ENCODE assay signal across 7 cellular contexts in genomic region chr12:1593232-1594044, GRCh38. TPM values are rescaled to one million over a fixed set of nuclear protein-coding genes. Genes with fewer than 3 reads are reported as not detected.
DNase-seq lines count a peak whose midpoint lies in the region; ATAC-seq and TF ChIP-seq lines count a peak whose summit lies in the region.

No MANE protein-coding gene starts in this region.

- H3K9me3 Mint-ChIP-seq in naive thymus-derived CD8-positive, alpha-beta T cell: no peaks in the 10 kb centered on the region

- H3K27ac Mint-ChIP-seq in naive thymus-derived CD8-positive, alpha-beta T cell: peak overlapping the region; percentile 66 to 97 (median 94)

- H3K4me1 ChIP-seq in tibial artery: peaks cover 0 to 58% (median 29%) of the 10 kb centered on the region in 4 donors

- DNase-seq in NCI-H2171 (lab: John Stamatoyannopoulos, UW): peak; percentile 84
- peak; percentile 23 for DNase-seq in activated T-cell treated with anti-CD3 and anti-CD28 coated beads for 24 hours (ENCODE audit: low read depth)
- no peak for DNase-seq in epithelial cell of proximal tubule (ENCODE audit: low read depth)
- peak; percentile 44 to 80 (median 60) for DNase-seq in naive thymus-derived CD8-positive, alpha-beta T cell
- peak in 1 of 2 donors; percentile 76 for DNase-seq in tibial artery

- POLR2A ChIA-PET in naive thymus-derived CD8-positive, alpha-beta T cell (lab: Charles Lee): interaction anchor here (0.8 to 3.6 kb wide), 13 partner anchors 9 to 842 kb away, joined by 3 to 62 read pairs (median 6); partner anchors contain the start of genes RAD52 and WNK1

- H3K27me3 ChIP-seq in tibial artery: no peaks in the 10 kb centered on the region

- intact Hi-C loops in tibial artery (cut with DNase I; ENCODE audit: low total_unique reads): loop anchor here (10.0 kb wide), 2 partner anchors 599 to 1029 kb away; partner anchors contain the start of gene ERC1

- H3K27me3 Mint-ChIP-seq in naive thymus-derived CD8-positive, alpha-beta T cell: no peaks in the 10 kb centered on the region

- H3K36me3 Mint-ChIP-seq in naive thymus-derived CD8-positive, alpha-beta T cell: peaks cover 0 to 16% (median 0%) of the 10 kb centered on the region in 3 donors

- no peaks in the 10 kb centered on the region for H3K36me3 ChIP-seq in tibial artery

- no peak for TF ChIP-seq CTCF in epithelial cell of proximal tubule (conservative IDR thresholded peaks at IDR 0.05; ENCODE audit: low read depth, low read length)
- TF ChIP-seq CTCF in tibial artery (IDR thresholded peaks at IDR 0.05): no peak

- H3K27ac ChIP-seq in tibial artery: peak overlapping the region; percentile 89 to 93

- peaks cover 34 to 63% (median 60%) of the 10 kb centered on the region in 4 donors for H3K4me1 Mint-ChIP-seq in naive thymus-derived CD8-positive, alpha-beta T cell

- no peaks in the 10 kb centered on the region for H3K9me3 ChIP-seq in tibial artery

- ATAC-seq in GM18517 (IDR thresholded peaks at IDR 0.05; ENCODE audit: unreplicated experiment) (peak; percentile 23), HG02763 (IDR thresholded peaks at IDR 0.05; ENCODE audit: unreplicated experiment) (peak; percentile 24)
- peak; percentile 42 to 46 for ATAC-seq in naive thymus-derived CD8-positive, alpha-beta T cell

- peak overlapping the region; percentile 87 to 97 (median 95) for H3K4me3 Mint-ChIP-seq in naive thymus-derived CD8-positive, alpha-beta T cell

- H3K4me3 ChIP-seq in epithelial cell of proximal tubule (ENCODE audit: low read depth, low read length): peak overlapping the region; percentile 76
- H3K4me3 ChIP-seq in tibial artery: peak overlapping the region; percentile 84 to 96

RNA-seq across cellular contexts. Expression of gene FBXL14, which starts 0.9 kb away (rescaled TPM):
- 5.5 and 10.6 TPM in 2 replicates for total RNA-seq in epithelial cell of proximal tubule
- 10 to 100 TPM; 36.5 to 38.8 TPM for total RNA-seq in naive thymus-derived CD8-positive, alpha-beta T cell
- 10 to 100 TPM; 12.1 to 24.5 (median 16.6) TPM for polyA plus RNA-seq in naive thymus-derived CD8-positive, alpha-beta T cell

RNA-seq across cellular contexts. Expression of gene WNT5B, which starts 35.6 kb away (rescaled TPM):
- total RNA-seq in epithelial cell of proximal tubule: 6.6 and 51.0 TPM in 2 replicates
- not detected for total RNA-seq in naive thymus-derived CD8-positive, alpha-beta T cell
- polyA plus RNA-seq in naive thymus-derived CD8-positive, alpha-beta T cell: not detected
